Comparison of ENCODE assay signal across 8 cellular contexts in genomic region chr17:7842380-7842949, GRCh38. TPM values are rescaled to one million over a fixed set of nuclear protein-coding genes. Genes with fewer than 3 reads are reported as not detected.
DNase-seq lines count a peak whose midpoint lies in the region; ATAC-seq and TF ChIP-seq lines count a peak whose summit lies in the region.

No MANE protein-coding gene starts in this region.

- H3K27me3 Mint-ChIP-seq in activated CD4-positive, alpha-beta T cell treated with anti-CD3 and anti-CD28 coated beads, Interleukin-2, amount 10 ng/mL, durations not matched to agents 7 days and 5 days, result no peaks in the 10 kb centered on the region

- CTCF ChIA-PET in activated CD4-positive, alpha-beta T cell treated with anti-CD3 and anti-CD28 coated beads, Interleukin-2, amount 10 ng/mL, durations not matched to agents 7 days and 5 days (lab: Charles Lee), result interaction anchor here (1.3 to 3.4 kb wide), 3 partner anchors 7 to 9 kb away, joined by 3 to 12 read pairs (median 6); partner anchors contain the start of gene KDM6B

- H3K4me3 ChIP-seq in Loucy (ENCODE audit: low read length, poor library complexity, severe bottlenecking), result peak overlapping the region; percentile 88
- peak overlapping the region; percentile 79 for H3K4me3 ChIP-seq in lower lobe of right lung

- H3K4me2 ChIP-seq in Loucy (ENCODE audit: low read depth, low read length, poor library complexity, severe bottlenecking), result peak overlapping the region; percentile 98

- no peaks in the 10 kb centered on the region for H3K9me2 ChIP-seq in Loucy (replicated peaks; ENCODE audit: low read depth, low read length)

- H3K4me3 Mint-ChIP-seq in activated CD4-positive, alpha-beta T cell treated with anti-CD3 and anti-CD28 coated beads, Interleukin-2, amount 10 ng/mL, durations not matched to agents 7 days and 5 days, result peak overlapping the region; percentile 98

- peaks cover 51% of the 10 kb centered on the region for H3K4me1 Mint-ChIP-seq in activated CD4-positive, alpha-beta T cell treated with anti-CD3 and anti-CD28 coated beads, Interleukin-2, amount 10 ng/mL, durations not matched to agents 7 days and 5 days

- H3F3A ChIP-seq in Loucy (ENCODE audit: low read depth), result no peaks in the 10 kb centered on the region

- H3K27ac Mint-ChIP-seq in activated CD4-positive, alpha-beta T cell treated with anti-CD3 and anti-CD28 coated beads, Interleukin-2, amount 10 ng/mL, durations not matched to agents 7 days and 5 days, result peak overlapping the region; percentile 97

- POLR2A ChIA-PET in activated CD4-positive, alpha-beta T cell treated with anti-CD3 and anti-CD28 coated beads, Interleukin-2, amount 10 ng/mL, durations not matched to agents 7 days and 5 days (lab: Charles Lee), result no interaction called here

- peaks cover 75% of the 10 kb centered on the region; the same call in 1 of the 2 replicates for H3K79me2 ChIP-seq in Loucy (ENCODE audit: insufficient read depth, low read length)

- H4K20me1 ChIP-seq in Loucy (ENCODE audit: insufficient read depth, low read length, poor library complexity, severe bottlenecking), result peaks cover 72% of the 10 kb centered on the region

- H3K36me3 ChIP-seq in Loucy (ENCODE audit: insufficient read depth, low read length), result peaks cover 17% of the 10 kb centered on the region; the same call in 1 of the 2 replicates
- peaks cover 33% of the 10 kb centered on the region for H3K36me3 ChIP-seq in lower lobe of right lung

- peak overlapping the region; percentile 99 for H3K27ac ChIP-seq in lower lobe of right lung

- peak; percentile 64 for DNase-seq in Ammon's horn (ENCODE audit: low spot score)
- DNase-seq in activated CD4-positive, alpha-beta T cell treated with anti-CD3 and anti-CD28 coated beads, Interleukin-2, amount 10 ng/mL, durations not matched to agents 7 days and 5 days, result peak; percentile 84
- DNase-seq in dermis blood vessel endothelial cell, result peak; percentile 89
- DNase-seq in lower lobe of right lung, result peak; percentile 85
- peak; percentile 87 to 96 (median 96) for DNase-seq in stimulated activated CD4-positive, alpha-beta T cell treated with anti-CD3 and anti-CD28 coated beads, TNF-alpha, amount 100 ng/mL, for 24 hours (ENCODE audit: low read depth in 3 of 3)
- no peak for DNase-seq in NCI-H2196 (lab: John Stamatoyannopoulos, UW; ENCODE audit: unreplicated experiment)

- TF ChIP-seq CTCF in Loucy (conservative IDR thresholded peaks at IDR 0.05; ENCODE audit: low read length) (no peak), lower lobe of right lung (IDR thresholded peaks at IDR 0.05) (no peak)

- H3K9me3 ChIP-seq in Loucy (ENCODE audit: insufficient read depth, low read depth, low read length) (no peaks in the 10 kb centered on the region), lower lobe of right lung (no peaks in the 10 kb centered on the region)

- intact Hi-C loops in lower lobe of right lung (cut with DNase I), result no loop called here

- peaks cover 4% of the 10 kb centered on the region for H3K36me3 Mint-ChIP-seq in activated CD4-positive, alpha-beta T cell treated with anti-CD3 and anti-CD28 coated beads, Interleukin-2, amount 10 ng/mL, durations not matched to agents 7 days and 5 days (ENCODE audit: low read depth)

- peak; percentile 20 for ATAC-seq in GM19438 (IDR thresholded peaks at IDR 0.05; ENCODE audit: low read depth, unreplicated experiment)
- peak; percentile 43 to 61 for ATAC-seq in lower lobe of right lung

- peaks cover 36% of the 10 kb centered on the region for H3K4me1 ChIP-seq in Loucy (ENCODE audit: insufficient read depth, low read length, poor library complexity, severe bottlenecking)
- peaks cover 47% of the 10 kb centered on the region for H3K4me1 ChIP-seq in lower lobe of right lung

- 0 out of 2 replicates have a peak overlapping the region, but pooled peaks have one; percentile 7 for H2AFZ ChIP-seq in Loucy (ENCODE audit: low read length)

- H3K9ac ChIP-seq in Loucy (ENCODE audit: low read depth, low read length, poor library complexity, severe bottlenecking), result peak overlapping the region; percentile 77

- H3K9me3 Mint-ChIP-seq in activated CD4-positive, alpha-beta T cell treated with anti-CD3 and anti-CD28 coated beads, Interleukin-2, amount 10 ng/mL, durations not matched to agents 7 days and 5 days, result no peaks in the 10 kb centered on the region

- H3K27me3 ChIP-seq in Loucy (ENCODE audit: insufficient read depth, low read length, poor library complexity, severe bottlenecking) (no peaks in the 10 kb centered on the region), lower lobe of right lung (ENCODE audit: low read depth) (no peaks in the 10 kb centered on the region)

RNA-seq across cellular contexts. Expression of gene KDM6B, which starts 8.4 kb away (rescaled TPM):
- 10 to 100 TPM; 12.3 to 12.8 TPM for total RNA-seq in activated CD4-positive, alpha-beta T cell treated with anti-CD3 and anti-CD28 coated beads, Interleukin-2, amount 10 ng/mL, durations not matched to agents 7 days and 5 days
- 7.6 and 10.6 TPM in 2 replicates for total RNA-seq in dermis blood vessel endothelial cell
- 46.1 TPM for total RNA-seq in lower lobe of right lung

RNA-seq across cellular contexts. Expression of gene TMEM88, which starts 12.4 kb away (rescaled TPM):
- total RNA-seq in activated CD4-positive, alpha-beta T cell treated with anti-CD3 and anti-CD28 coated beads, Interleukin-2, amount 10 ng/mL, durations not matched to agents 7 days and 5 days, result under 1 TPM; 0.55 to 0.87 TPM
- total RNA-seq in dermis blood vessel endothelial cell (50.9 and 111 TPM in 2 replicates), lower lobe of right lung (12.0 TPM)

RNA-seq across cellular contexts. Expression of gene NAA38, which starts 14.9 kb away (rescaled TPM):
- total RNA-seq in activated CD4-positive, alpha-beta T cell treated with anti-CD3 and anti-CD28 coated beads, Interleukin-2, amount 10 ng/mL, durations not matched to agents 7 days and 5 days, result 10 to 100 TPM; 84.2 to 93.0 TPM
- total RNA-seq in dermis blood vessel endothelial cell, result 63.2 and 129 TPM in 2 replicates
- total RNA-seq in lower lobe of right lung, result 61.5 TPM

RNA-seq across cellular contexts. Expression of gene CYB5D1, which starts 15.3 kb away (rescaled TPM):
- total RNA-seq in activated CD4-positive, alpha-beta T cell treated with anti-CD3 and anti-CD28 coated beads, Interleukin-2, amount 10 ng/mL, durations not matched to agents 7 days and 5 days, result 1 to 10 TPM; 8.2 to 9.0 TPM
- total RNA-seq in dermis blood vessel endothelial cell (15.1 and 17.9 TPM in 2 replicates), lower lobe of right lung (12.6 TPM)

RNA-seq across cellular contexts. Expression of gene CHD3, which starts 46.1 kb away (rescaled TPM):
- total RNA-seq in activated CD4-positive, alpha-beta T cell treated with anti-CD3 and anti-CD28 coated beads, Interleukin-2, amount 10 ng/mL, durations not matched to agents 7 days and 5 days, result 100 to 1,000 TPM; 216 to 223 TPM
- total RNA-seq in dermis blood vessel endothelial cell (108 and 132 TPM in 2 replicates), lower lobe of right lung (77.9 TPM)
